8 cellular contexts compared by ENCODE assay signal in the genomic region with DNA sequence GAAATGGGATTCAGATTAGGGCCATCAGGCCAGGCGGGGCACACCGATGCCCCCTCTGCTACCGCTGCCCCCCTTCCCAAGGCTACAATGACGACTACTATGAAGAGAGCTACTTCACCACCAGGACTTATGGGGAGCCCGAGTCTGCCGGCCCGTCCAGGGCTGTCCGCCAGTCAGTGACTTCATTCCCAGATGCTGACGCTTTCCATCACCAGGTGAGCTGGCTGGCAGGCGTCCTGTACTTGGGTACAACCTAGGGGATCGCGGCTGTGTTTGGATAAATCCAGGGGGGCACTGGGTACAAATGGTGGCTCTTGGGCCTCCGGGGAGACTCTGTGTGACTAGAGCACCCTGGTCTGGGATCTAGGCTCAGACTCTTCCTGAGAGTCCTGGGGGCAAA. TPM values are rescaled to one million over a fixed set of nuclear protein-coding genes. Genes with fewer than 3 reads are reported as not detected.
DNase-seq lines count a peak whose midpoint lies in the region; ATAC-seq and TF ChIP-seq lines count a peak whose summit lies in the region.

No MANE protein-coding gene starts in this region.

- H3K27ac ChIP-seq in Peyer's patch = peak overlapping the region; percentile 92 to 99 (median 98)
- H3K27ac ChIP-seq in esophagus squamous epithelium = peak overlapping the region; percentile 94 to 99 (median 97)
- peak overlapping the region; percentile 95 for H3K27ac ChIP-seq in parathyroid adenoma

- TSS peak; percentile 77 for BruUV-seq in Calu3 (replicated peaks; lab: Mats Ljungman, UMichigan)

- no peaks in the 10 kb centered on the region for H3K9me3 Mint-ChIP-seq in Calu3 (ENCODE audit: low read depth, unreplicated experiment)

- TF ChIP-seq POLR2A in Peyer's patch (IDR thresholded peaks at IDR 0.05) (no peak), esophagus squamous epithelium (IDR thresholded peaks at IDR 0.05) (no peak)

- CTCF ChIA-PET in Calu3 (lab: Charles Lee) = no interaction called here

- H3K27ac Mint-ChIP-seq in Calu3 (ENCODE audit: unreplicated experiment) = peak overlapping the region; percentile 86

- H3K27me3 ChIP-seq in Peyer's patch (no peaks in the 10 kb centered on the region), esophagus squamous epithelium (no peaks in the 10 kb centered on the region), parathyroid adenoma (ENCODE audit: control insufficient read depth, insufficient read depth, low read length) (no peaks in the 10 kb centered on the region)

- H3K4me3 Mint-ChIP-seq in Calu3 (ENCODE audit: low read depth, unreplicated experiment) = peak overlapping the region; percentile 81

- H3K4me3 ChIP-seq in Peyer's patch (peak overlapping the region; percentile 74 to 88 (median 80)), esophagus squamous epithelium (peak overlapping the region; percentile 59 to 85 (median 76)), parathyroid adenoma (ENCODE audit: low read depth, low read length) (peak overlapping the region; percentile 93)

- peak overlapping the region; percentile 79 for H3K4me2 ChIP-seq in parathyroid adenoma (ENCODE audit: low read length)

- DNase-seq in Calu3 (no peak), Peyer's patch (no peak), esophagus squamous epithelium (lab: John Stamatoyannopoulos, UW) (no peak), omental fat pad (ENCODE audit: low spot score) (no peak), hippocampal formation (lab: John Stamatoyannopoulos, UW) (no peak), NCI-H82 treated with DMSO at 0.1 percent for 48 hours (lab: John Stamatoyannopoulos, UW; ENCODE audit: unreplicated experiment) (no peak)
- DNase-seq in stimulated activated CD4-positive, alpha-beta T cell treated with anti-CD3 and anti-CD28 coated beads, Interleukin-1b, Interleukin-23, amount 100 ng/mL, for 48 hours = no peak

- no peak for ATAC-seq in omental fat pad (ENCODE audit: low FRiP score)

- H3K9ac ChIP-seq in parathyroid adenoma = peak overlapping the region; percentile 94

- H3K36me3 ChIP-seq in Peyer's patch (peaks cover 0 to 4% (median 0%) of the 10 kb centered on the region in 3 donors), esophagus squamous epithelium (peaks cover 0 to 17% (median 0%) of the 10 kb centered on the region in 3 donors), parathyroid adenoma (ENCODE audit: control insufficient read depth, insufficient read depth, low read length) (no peaks in the 10 kb centered on the region)

- no peak overlapping the region for H2AFZ ChIP-seq in parathyroid adenoma

- no peaks in the 10 kb centered on the region for H3K9me3 ChIP-seq in Peyer's patch
- no peaks in the 10 kb centered on the region for H3K9me3 ChIP-seq in esophagus squamous epithelium
- H3K9me3 ChIP-seq in parathyroid adenoma (ENCODE audit: control insufficient read depth, low read length) = no peaks in the 10 kb centered on the region

- peaks cover 12% of the 10 kb centered on the region for H3K4me1 Mint-ChIP-seq in Calu3 (ENCODE audit: low read depth, unreplicated experiment)

- intact Hi-C loops in Calu3 (cut with micrococcal nuclease; ENCODE audit: unreplicated experiment) = no loop called here
- intact Hi-C loops in esophagus squamous epithelium (cut with DNase I) = no loop called here

- WGBS in esophagus squamous epithelium, 2 donors = 0 to 60% methylated on average over 1 of the region's 13 CpGs

- H3K4me1 ChIP-seq in Peyer's patch (peaks cover 0 to 9% (median 4%) of the 10 kb centered on the region in 4 donors), esophagus squamous epithelium (peaks cover 10 to 38% (median 10%) of the 10 kb centered on the region in 3 donors), parathyroid adenoma (no peaks in the 10 kb centered on the region)

- no peaks in the 10 kb centered on the region for H3K79me2 ChIP-seq in parathyroid adenoma

- H3K27me3 Mint-ChIP-seq in Calu3 (ENCODE audit: unreplicated experiment) = no peaks in the 10 kb centered on the region

- H3K36me3 Mint-ChIP-seq in Calu3 (ENCODE audit: insufficient read depth, unreplicated experiment) = peaks cover 50% of the 10 kb centered on the region

- TF ChIP-seq CTCF in Calu3 (IDR thresholded peaks at IDR 0.05; ENCODE audit: unreplicated experiment) (no peak), Peyer's patch (IDR thresholded peaks at IDR 0.05) (no peak), esophagus squamous epithelium (IDR thresholded peaks at IDR 0.05) (no peak), parathyroid adenoma (IDR thresholded peaks at IDR 0.05) (no peak), omental fat pad (IDR thresholded peaks at IDR 0.05) (no peak)

RNA-seq across cellular contexts. Expression of a gene that starts 1.1 kb away (rescaled TPM):
- 75.1 TPM in 2 replicates for total RNA-seq in Calu3 (2022)
- total RNA-seq in Peyer's patch = 10 to 100 TPM; 21.7 to 31.4 (median 26.6) TPM
- 10 to 100 TPM; 12.7 to 50.1 (median 40.2) TPM for total RNA-seq in esophagus squamous epithelium
- total RNA-seq in omental fat pad = 10 to 100 TPM; 25.7 to 61.8 (median 53.2) TPM

RNA-seq across cellular contexts. Expression of a gene that starts 5.7 kb away (rescaled TPM):
- total RNA-seq in Calu3 (2022) = 973 and 1,240 TPM in 2 replicates
- total RNA-seq in Peyer's patch = 100 to 1,000 TPM; 143 to 663 (median 328) TPM
- 1,000 to 10,000 TPM in 1 of 4 donors, 100 to 1,000 TPM in 3; 290 to 1,242 (median 582) TPM for total RNA-seq in esophagus squamous epithelium
- total RNA-seq in omental fat pad = 1,000 to 10,000 TPM in 1 of 4 donors, 100 to 1,000 TPM in 3; 496 to 1,133 (median 729) TPM

RNA-seq across cellular contexts. Expression of a gene that starts 18.0 kb away (rescaled TPM):
- total RNA-seq in Calu3 (2022) = 1,458 and 1,495 TPM in 2 replicates
- 1,000 to 10,000 TPM; 1,992 to 4,644 (median 2,626) TPM for total RNA-seq in Peyer's patch
- total RNA-seq in esophagus squamous epithelium = 1,000 to 10,000 TPM; 2,607 to 8,937 (median 4,770) TPM
- total RNA-seq in omental fat pad = 1,000 to 10,000 TPM; 6,220 to 8,957 (median 7,673) TPM

RNA-seq across cellular contexts. Expression of a gene that starts 28.9 kb away (rescaled TPM):
- total RNA-seq in Calu3 (2022) (28.8 and 30.6 TPM in 2 replicates), Peyer's patch (10 to 100 TPM; 23.9 to 41.2 (median 32.2) TPM), esophagus squamous epithelium (10 to 100 TPM; 21.7 to 41.4 (median 32.1) TPM), omental fat pad (10 to 100 TPM; 33.4 to 47.3 (median 38.8) TPM)

RNA-seq across cellular contexts. Expression of a gene that starts 31.2 kb away (rescaled TPM):
- total RNA-seq in Calu3 (2022) (55.0 and 56.3 TPM in 2 replicates), Peyer's patch (100 to 1,000 TPM; 105 to 147 (median 112) TPM), esophagus squamous epithelium (10 to 100 TPM; 16.3 to 37.4 (median 31.4) TPM), omental fat pad (10 to 100 TPM; 20.8 to 76.3 (median 33.1) TPM)
